23 cellular contexts compared by ENCODE assay signal in genomic region chr4:145921231-145921630, GRCh38.
"Had no signal": no experiment of that assay in that cellular context is flagged by ENCODE, and none has a peak within 500 bp of the region (broad histone marks: within the 10 kb centered on the region; RNA-seq: fewer than 3 reads in every experiment).

No MANE protein-coding gene starts in this region.

- H3K4me3 Mint-ChIP-seq: activated CD4-positive, alpha-beta T cell treated with anti-CD3 and anti-CD28 coated beads, Interleukin-2, amount 10 ng/mL, durations not matched to agents 7 days and 5 days; activated CD8-positive, alpha-beta memory T cell treated with anti-CD3 and anti-CD28 coated beads, Interleukin-2, amount 10 ng/mL, durations not matched to agents 7 days and 5 days; activated CD8-positive, alpha-beta T cell treated with anti-CD3 and anti-CD28 coated beads for 36 hours; dendritic cell treated with granulocyte-macrophage colony-stimulating factor and Interleukin-4, amounts not matched to agents 40 ng/mL and 50 ng/mL, for 4 days; natural killer cell treated with Interleukin-12 subunit alpha and Interleukin-12 subunit beta and Interleukin-15 and Interleukin-18, amount 100 ng/mL, for 72 hours; stimulated activated naive CD8-positive, alpha-beta T cell treated with anti-CD3 and anti-CD28 coated beads, Interleukin-15, amount 100 ng/mL, for 72 hours; T-cell; T-helper 2 cell treated with Interferon-gamma antibody and Interleukin-4, amounts not matched to agents 5 μg/mL and 100 μg/mL, for 36 hours had no signal

- DNase-seq: activated CD4-positive, alpha-beta T cell treated with anti-CD3 and anti-CD28 coated beads, Interleukin-2, amount 10 ng/mL, durations not matched to agents 7 days and 5 days; activated CD4-positive, CD25-positive, alpha-beta regulatory T cell treated with anti-CD3 and anti-CD28 coated beads, Interleukin-2, amount 50 U/mL, for 72 hours; activated CD8-positive, alpha-beta memory T cell treated with anti-CD3 and anti-CD28 coated beads, Interleukin-2, amount 10 ng/mL, durations not matched to agents 7 days and 5 days; activated CD8-positive, alpha-beta T cell treated with anti-CD3 and anti-CD28 coated beads for 36 hours; activated T-cell treated with anti-CD3 and anti-CD28 coated beads for 4 hours; amygdala; effector CD4-positive, alpha-beta T cell; foreskin keratinocyte; lower lobe of right lung; pancreas; psoas muscle; right cardiac atrium; stimulated activated CD4-positive, alpha-beta T cell treated with anti-CD3 and anti-CD28 coated beads, Interleukin-12 subunit alpha, Interleukin-12 subunit beta, amount 100 ng/mL, for 4 hours; stimulated activated CD4-positive, alpha-beta T cell treated with anti-CD3 and anti-CD28 coated beads, Interleukin-4, amount 100 ng/mL, for 4 hours; stimulated activated naive CD8-positive, alpha-beta T cell treated with anti-CD3 and anti-CD28 coated beads, Interleukin-15, amount 100 ng/mL, for 72 hours; T-cell; tibial artery had no signal

- H3K27me3 Mint-ChIP-seq: activated CD4-positive, alpha-beta T cell treated with anti-CD3 and anti-CD28 coated beads, Interleukin-2, amount 10 ng/mL, durations not matched to agents 7 days and 5 days; activated CD8-positive, alpha-beta memory T cell treated with anti-CD3 and anti-CD28 coated beads, Interleukin-2, amount 10 ng/mL, durations not matched to agents 7 days and 5 days; activated CD8-positive, alpha-beta T cell treated with anti-CD3 and anti-CD28 coated beads for 36 hours; dendritic cell treated with granulocyte-macrophage colony-stimulating factor and Interleukin-4, amounts not matched to agents 40 ng/mL and 50 ng/mL, for 4 days; natural killer cell treated with Interleukin-12 subunit alpha and Interleukin-12 subunit beta and Interleukin-15 and Interleukin-18, amount 100 ng/mL, for 72 hours; stimulated activated naive CD8-positive, alpha-beta T cell treated with anti-CD3 and anti-CD28 coated beads, Interleukin-15, amount 100 ng/mL, for 72 hours; T-cell had no signal

- H3K36me3 ChIP-seq: cardiac muscle cell, lower lobe of right lung, pancreas, tibial artery had no signal

- H3K27me3 ChIP-seq: cardiac muscle cell, foreskin keratinocyte, pancreas, tibial artery had no signal

- H3K27ac Mint-ChIP-seq: activated CD4-positive, alpha-beta T cell treated with anti-CD3 and anti-CD28 coated beads, Interleukin-2, amount 10 ng/mL, durations not matched to agents 7 days and 5 days; activated CD8-positive, alpha-beta memory T cell treated with anti-CD3 and anti-CD28 coated beads, Interleukin-2, amount 10 ng/mL, durations not matched to agents 7 days and 5 days; activated CD8-positive, alpha-beta T cell treated with anti-CD3 and anti-CD28 coated beads for 36 hours; dendritic cell treated with granulocyte-macrophage colony-stimulating factor and Interleukin-4, amounts not matched to agents 40 ng/mL and 50 ng/mL, for 4 days; natural killer cell treated with Interleukin-12 subunit alpha and Interleukin-12 subunit beta and Interleukin-15 and Interleukin-18, amount 100 ng/mL, for 72 hours; T-cell; T-helper 2 cell treated with Interferon-gamma antibody and Interleukin-4, amounts not matched to agents 5 μg/mL and 100 μg/mL, for 36 hours had no signal

- H3K4me3 ChIP-seq: cardiac muscle cell, lower lobe of right lung, pancreas, tibial artery had no signal

- H3K9me3 ChIP-seq: lower lobe of right lung, pancreas, psoas muscle, tibial artery had no signal

- H3K4me1 ChIP-seq: foreskin keratinocyte, lower lobe of right lung, pancreas had no signal

- H3K27ac ChIP-seq: cardiac muscle cell, lower lobe of right lung, pancreas, VCaP had no signal

- ATAC-seq: activated CD8-positive, alpha-beta memory T cell treated with anti-CD3 and anti-CD28 coated beads, Interleukin-2, amount 10 ng/mL, durations not matched to agents 7 days and 5 days; activated CD8-positive, alpha-beta T cell treated with anti-CD3 and anti-CD28 coated beads for 36 hours; foreskin keratinocyte; left lobe of liver; lower lobe of right lung; natural killer cell treated with Interleukin-12 subunit alpha and Interleukin-12 subunit beta and Interleukin-15 and Interleukin-18, amount 100 ng/mL, for 72 hours; pancreas; right cardiac atrium; stimulated activated naive CD8-positive, alpha-beta T cell treated with anti-CD3 and anti-CD28 coated beads, Interleukin-15, amount 100 ng/mL, for 72 hours; T-cell had no signal
